ENCODE assay signal across 17 cellular contexts in genomic region chr3:100069472-100069871, GRCh38. TPM values are rescaled to one million over a fixed set of nuclear protein-coding genes. Genes with fewer than 3 reads are reported as not detected.
A peak's percentile ranks its signal among the peaks of the same experiment; 100 is the strongest.
DNase-seq lines count a peak whose midpoint lies in the region; ATAC-seq and TF ChIP-seq lines count a peak whose summit lies in the region.
"Had no signal": no experiment of that assay in that cellular context is flagged by ENCODE, and none has a peak within 500 bp of the region (broad histone marks: within the 10 kb centered on the region; RNA-seq: fewer than 3 reads in every experiment).

No MANE protein-coding gene starts in this region.

- peak overlapping the region in 5 of 6 donors; percentile 37 to 85 (median 67) for H3K27ac Mint-ChIP-seq in naive B cell
- H3K27ac Mint-ChIP-seq: activated naive CD4-positive, alpha-beta T cell treated with anti-CD3 and anti-CD28 coated beads, Interleukin-2, amount 50 U/mL, for 24 hours; memory B cell; nephron progenitor cell; T-helper 17 cell had no signal

- H3K4me1 ChIP-seq in left ventricle myocardium inferior (peaks cover 44% of the 10 kb centered on the region), tibial artery (peaks cover 0 to 61% (median 20%) of the 10 kb centered on the region in 4 donors)

- no peaks in the 10 kb centered on the region for H3K27me3 Mint-ChIP-seq in naive B cell
- H3K27me3 Mint-ChIP-seq: activated B cell treated with CpG ODN at 0.5 μM for 24 hours; activated naive CD4-positive, alpha-beta T cell treated with anti-CD3 and anti-CD28 coated beads, Interleukin-2, amount 50 U/mL, for 24 hours; brain; memory B cell; T-helper 17 cell had no signal

- H3K4me3 Mint-ChIP-seq in naive B cell = peak overlapping the region in 2 of 8 donors; percentile 10 to 18
- H3K4me3 Mint-ChIP-seq: activated B cell treated with CpG ODN at 0.5 μM for 24 hours; activated naive CD4-positive, alpha-beta T cell treated with anti-CD3 and anti-CD28 coated beads, Interleukin-2, amount 50 U/mL, for 24 hours; memory B cell; nephron progenitor cell; T-helper 17 cell had no signal

- POLR2A ChIA-PET in HEK293T (lab: Yijun Ruan, JAX) = no interaction called here

- no peak for TF ChIP-seq POLR2A in NB4 (IDR thresholded peaks at IDR 0.05; ENCODE audit: extremely low read depth, insufficient read length)

- H3K4me3 ChIP-seq in left ventricle myocardium inferior (no peak overlapping the region), NB4 (ENCODE audit: low read depth, low read length) (peak overlapping the region; percentile 17), tibial artery (no peak overlapping the region)
- H3K4me3 ChIP-seq: K562, prostate gland, suprapubic skin had no signal

- ATAC-seq in naive B cell (ENCODE audit: low read depth in 2 of 2) (no peak), GM19455 (IDR thresholded peaks at IDR 0.05; ENCODE audit: unreplicated experiment) (no peak)

- H3K9me3 ChIP-seq in left ventricle myocardium inferior (replicated peaks) (no peaks in the 10 kb centered on the region), tibial artery (no peaks in the 10 kb centered on the region)
- H3K9me3 ChIP-seq: prostate gland, suprapubic skin had no signal

- CTCF ChIA-PET in HEK293T (lab: Yijun Ruan, JAX) = interaction anchor here (0.6 to 2.1 kb wide), 11 partner anchors 8 to 223 kb away, joined by 3 to 11 read pairs (median 4); no protein-coding TSS in a partner anchor

- no peaks in the 10 kb centered on the region for H3K27me3 ChIP-seq in left ventricle myocardium inferior (ENCODE audit: low read depth)
- H3K27me3 ChIP-seq in tibial artery = no peaks in the 10 kb centered on the region
- H3K27me3 ChIP-seq: suprapubic skin had no signal

- peak overlapping the region; percentile 12 for H3K27ac ChIP-seq in left ventricle myocardium inferior (replicated peaks)
- H3K27ac ChIP-seq in tibial artery = peak overlapping the region; percentile 64 to 79
- H3K27ac ChIP-seq: prostate gland, suprapubic skin had no signal

- peaks cover 0 to 3% of the 10 kb centered on the region in 2 donors for H3K36me3 Mint-ChIP-seq in naive B cell
- H3K36me3 Mint-ChIP-seq: activated naive CD4-positive, alpha-beta T cell treated with anti-CD3 and anti-CD28 coated beads, Interleukin-2, amount 50 U/mL, for 24 hours; brain; memory B cell had no signal

- no peaks in the 10 kb centered on the region for H3K36me3 ChIP-seq in left ventricle myocardium inferior
- H3K36me3 ChIP-seq in tibial artery = no peaks in the 10 kb centered on the region
- H3K36me3 ChIP-seq: prostate gland, suprapubic skin had no signal

- DNase-seq in left ventricle myocardium inferior (no peak), cardiac septum (ENCODE audit: low spot score) (no peak), NB4 (ENCODE audit: low read depth) (peak; percentile 74), naive B cell (no peak), tibial artery (no peak), foreskin melanocyte (no peak), HEK293T (ENCODE audit: extremely low spot score) (no peak)

- H3K9me3 Mint-ChIP-seq in naive B cell = no peaks in the 10 kb centered on the region
- H3K9me3 Mint-ChIP-seq: activated B cell treated with CpG ODN at 0.5 μM for 24 hours; activated naive CD4-positive, alpha-beta T cell treated with anti-CD3 and anti-CD28 coated beads, Interleukin-2, amount 50 U/mL, for 24 hours; brain; memory B cell; nephron progenitor cell had no signal

- H3K4me1 Mint-ChIP-seq in naive B cell = peaks cover 36 to 50% (median 48%) of the 10 kb centered on the region in 3 donors

- intact Hi-C loops in left ventricle myocardium inferior (cut with micrococcal nuclease) = loop anchor here (5.0 kb wide), 1 partner anchor 188 kb away; no protein-coding TSS in a partner anchor
- intact Hi-C loops in cardiac septum (cut with DNase I) = loop anchor here (5.0 kb wide), 1 partner anchor 227 kb away; no protein-coding TSS in a partner anchor
- intact Hi-C loops in tibial artery (cut with DNase I; ENCODE audit: low total_unique reads) = loop anchor here (10.0 kb wide), 1 partner anchor 185 kb away; no protein-coding TSS in a partner anchor

- TF ChIP-seq CTCF in left ventricle myocardium inferior (IDR thresholded peaks at IDR 0.05; ENCODE audit: borderline replicate concordance) = no peak
- TF ChIP-seq CTCF in NB4 (IDR thresholded peaks at IDR 0.05; ENCODE audit: low read depth, low read length) = no peak
- TF ChIP-seq CTCF in tibial artery (IDR thresholded peaks at IDR 0.05) = no peak

TF ChIP-seq in HEK293T, 16 proteins besides CTCF, POLR2A, EP300 and RAD21:
- TF ChIP-seq ELF4 (IDR thresholded peaks at IDR 0.05) (no peak), SUZ12 (IDR thresholded peaks at IDR 0.05) (no peak), TARDBP (IDR thresholded peaks at IDR 0.05) (no peak), LEF1 (IDR thresholded peaks at IDR 0.05; ENCODE audit: borderline replicate concordance) (no peak), ARNT (IDR thresholded peaks at IDR 0.05) (no peak), FOXM1 (IDR thresholded peaks at IDR 0.05; ENCODE audit: borderline replicate concordance) (no peak), BHLHE40 (IDR thresholded peaks at IDR 0.05; ENCODE audit: borderline replicate concordance) (no peak), NFRKB (IDR thresholded peaks at IDR 0.05) (no peak), CTBP1 (IDR thresholded peaks at IDR 0.05; ENCODE audit: borderline replicate concordance) (no peak), FOXA1 (IDR thresholded peaks at IDR 0.05) (no peak), HDGF (IDR thresholded peaks at IDR 0.05; ENCODE audit: borderline replicate concordance) (no peak), ZNF384 (IDR thresholded peaks at IDR 0.05) (no peak), L3MBTL2 (conservative IDR thresholded peaks at IDR 0.05) (no peak), FOXK2 (IDR thresholded peaks at IDR 0.05) (no peak), PKNOX1 (IDR thresholded peaks at IDR 0.05) (no peak), SP1 (IDR thresholded peaks at IDR 0.05) (no peak)
TF ChIP-seq in HEK293T: peak in this region for 0.

RNA-seq across cellular contexts. Expression of gene FILIP1L, which starts 44.8 kb away (rescaled TPM):
- total RNA-seq in left ventricle myocardium inferior (84.9 TPM), cardiac septum (120 TPM)
- polyA plus RNA-seq in naive B cell (ENCODE audit: low read depth in 6 of 6) = 1 to 10 TPM in 2 of 6 donors, under 1 TPM in 3, not detected in 1; 0.29 to 1.2 (median 0.99) TPM
